In the genomic region with DNA sequence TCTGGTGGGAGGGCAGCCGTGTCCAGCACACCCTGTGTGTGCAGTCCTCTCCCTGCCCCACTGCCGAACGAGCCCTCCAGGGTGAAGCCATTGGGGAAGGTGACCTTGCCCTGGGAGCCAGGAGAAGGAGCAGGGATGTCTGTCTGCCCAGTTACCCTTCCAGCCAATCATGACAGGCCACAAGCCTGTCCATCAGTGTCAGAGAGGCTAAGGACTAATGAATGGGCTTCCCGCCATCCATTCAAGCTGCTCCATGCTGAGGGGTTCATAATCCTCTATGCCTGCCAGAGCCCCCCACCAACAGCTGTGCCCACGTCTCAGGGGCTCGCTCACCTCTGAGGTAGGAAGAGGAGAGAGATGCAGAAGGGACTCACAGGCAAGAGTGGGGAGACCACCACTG, we compare ENCODE assay signal across 34 cellular contexts. TPM values are rescaled to one million over a fixed set of nuclear protein-coding genes. Genes with fewer than 3 reads are reported as not detected.
"Had no signal": no experiment of that assay in that cellular context is flagged by ENCODE, and none has a peak within 500 bp of the region (broad histone marks: within the 10 kb centered on the region; RNA-seq: fewer than 3 reads in every experiment).

No MANE protein-coding gene starts in this region.

- FAIRE-seq: astrocyte, frontal cortex had no signal

- H3K9me3 Mint-ChIP-seq: activated B cell treated with CpG ODN at 0.5 μM for 24 hours; activated CD4-positive, alpha-beta T cell treated with anti-CD3 and anti-CD28 coated beads, Interleukin-2, amount 10 ng/mL, durations not matched to agents 7 days and 5 days; activated CD8-positive, alpha-beta T cell treated with anti-CD3 and anti-CD28 coated beads for 36 hours; activated T-cell treated with anti-CD3 and anti-CD28 coated beads, Interleukin-2, amount 50 U/mL, for 4 hours; activated T-helper 17 cell treated with anti-CD3 and anti-CD28 coated beads, Interleukin-2, amount 50 U/mL, for 72 hours; dendritic cell treated with granulocyte-macrophage colony-stimulating factor and Interleukin-4, amounts not matched to agents 40 ng/mL and 50 ng/mL, for 4 days; endodermal cell; T-helper 2 cell treated with Interferon-gamma antibody and Interleukin-4, amounts not matched to agents 5 μg/mL and 100 μg/mL, for 36 hours had no signal

- H3K4me3 Mint-ChIP-seq: activated B cell treated with CpG ODN at 0.5 μM for 24 hours; activated CD4-positive, alpha-beta T cell treated with anti-CD3 and anti-CD28 coated beads, Interleukin-2, amount 10 ng/mL, durations not matched to agents 7 days and 5 days; activated CD8-positive, alpha-beta T cell treated with anti-CD3 and anti-CD28 coated beads for 36 hours; activated naive CD8-positive, alpha-beta T cell; activated T-cell treated with anti-CD3 and anti-CD28 coated beads, Interleukin-2, amount 50 U/mL, for 4 hours; activated T-helper 17 cell treated with anti-CD3 and anti-CD28 coated beads, Interleukin-2, amount 50 U/mL, for 72 hours; dendritic cell treated with granulocyte-macrophage colony-stimulating factor and Interleukin-4, amounts not matched to agents 40 ng/mL and 50 ng/mL, for 4 days; endodermal cell; T-helper 17 cell; T-helper 2 cell treated with Interferon-gamma antibody and Interleukin-4, amounts not matched to agents 5 μg/mL and 100 μg/mL, for 36 hours had no signal

- H3K4me3 ChIP-seq: coronary artery, dorsolateral prefrontal cortex had no signal

- DNase-seq: activated B cell treated with CpG ODN at 0.5 μM for 24 hours; activated CD4-positive, alpha-beta T cell treated with anti-CD3 and anti-CD28 coated beads for 4 hours; activated CD4-positive, alpha-beta T cell treated with anti-CD3 and anti-CD28 coated beads, Interleukin-2, amount 10 ng/mL, durations not matched to agents 7 days and 5 days; activated CD4-positive, alpha-beta T cell treated with anti-CD3 and anti-CD28 coated beads, Interleukin-2, amount 50 U/mL, for 4 hours; activated CD4-positive, CD25-positive, alpha-beta regulatory T cell treated with anti-CD3 and anti-CD28 coated beads, Interleukin-2, amount 50 U/mL, for 72 hours; activated CD8-positive, alpha-beta memory T cell treated with anti-CD3 and anti-CD28 coated beads for 24 hours; activated CD8-positive, alpha-beta T cell treated with anti-CD3 and anti-CD28 coated beads for 36 hours; activated effector memory CD4-positive, alpha-beta T cell treated with Interleukin-2 at 50 U/mL for 16 hours; activated gamma-delta T cell treated with Interleukin-2 at 50 U/mL for 16 hours; activated naive CD4-positive, alpha-beta T cell treated with anti-CD3 and anti-CD28 coated beads, Interleukin-2, amount 50 U/mL, for 16 hours; activated naive CD4-positive, alpha-beta T cell treated with Interleukin-2 at 50 U/mL for 16 hours; activated T-cell treated with anti-CD3 and anti-CD28 coated beads, Interleukin-2, amount 50 U/mL, for 4 hours; amniotic stem cell; anterior cingulate cortex; brain microvascular endothelial cell; central memory CD4-positive, alpha-beta T cell; dorsolateral prefrontal cortex; effector memory CD4-positive, alpha-beta T cell; endodermal cell; foreskin fibroblast; head of caudate nucleus; T-helper 1 cell; T-helper 17 cell; T1000; WERI-Rb-1 had no signal

- H3K36me3 ChIP-seq: brain microvascular endothelial cell, WERI-Rb-1 had no signal

- H3K27ac ChIP-seq: brain microvascular endothelial cell, coronary artery, dorsolateral prefrontal cortex, WERI-Rb-1 had no signal

- H3K27ac Mint-ChIP-seq: activated B cell treated with CpG ODN at 0.5 μM for 24 hours; activated CD4-positive, alpha-beta T cell treated with anti-CD3 and anti-CD28 coated beads, Interleukin-2, amount 10 ng/mL, durations not matched to agents 7 days and 5 days; activated CD8-positive, alpha-beta T cell treated with anti-CD3 and anti-CD28 coated beads for 36 hours; activated naive CD8-positive, alpha-beta T cell; activated T-helper 17 cell treated with anti-CD3 and anti-CD28 coated beads, Interleukin-2, amount 50 U/mL, for 72 hours; dendritic cell treated with granulocyte-macrophage colony-stimulating factor and Interleukin-4, amounts not matched to agents 40 ng/mL and 50 ng/mL, for 4 days; T-helper 17 cell; T-helper 2 cell treated with Interferon-gamma antibody and Interleukin-4, amounts not matched to agents 5 μg/mL and 100 μg/mL, for 36 hours had no signal

- ATAC-seq: activated T-helper 17 cell treated with anti-CD3 and anti-CD28 coated beads, Interleukin-2, amount 50 U/mL, for 72 hours; esophagus mucosa; T-helper 17 cell had no signal

- H3K27me3 Mint-ChIP-seq: activated CD4-positive, alpha-beta T cell treated with anti-CD3 and anti-CD28 coated beads, Interleukin-2, amount 10 ng/mL, durations not matched to agents 7 days and 5 days; activated CD8-positive, alpha-beta T cell treated with anti-CD3 and anti-CD28 coated beads for 36 hours; activated naive CD8-positive, alpha-beta T cell; activated T-helper 17 cell treated with anti-CD3 and anti-CD28 coated beads, Interleukin-2, amount 50 U/mL, for 72 hours; T-helper 17 cell had no signal

- H3K27me3 ChIP-seq: brain microvascular endothelial cell, dorsolateral prefrontal cortex had no signal

- H3K4me1 Mint-ChIP-seq: activated B cell treated with CpG ODN at 0.5 μM for 24 hours; activated CD4-positive, alpha-beta T cell treated with anti-CD3 and anti-CD28 coated beads, Interleukin-2, amount 10 ng/mL, durations not matched to agents 7 days and 5 days; activated T-helper 17 cell treated with anti-CD3 and anti-CD28 coated beads, Interleukin-2, amount 50 U/mL, for 72 hours; endodermal cell had no signal

RNA-seq across cellular contexts. Expression of a gene that starts 22.9 kb away (rescaled TPM):
- total RNA-seq: epithelial cell of proximal tubule had no signal

RNA-seq across cellular contexts. Expression of a gene that starts 39.4 kb away (rescaled TPM):
- total RNA-seq: activated B cell treated with CpG ODN at 0.5 μM for 24 hours; activated CD4-positive, alpha-beta T cell treated with anti-CD3 and anti-CD28 coated beads, Interleukin-2, amount 10 ng/mL, durations not matched to agents 7 days and 5 days; activated CD8-positive, alpha-beta T cell treated with anti-CD3 and anti-CD28 coated beads for 36 hours; activated T-cell treated with anti-CD3 and anti-CD28 coated beads, Interleukin-2, amount 50 U/mL, for 4 hours; astrocyte; epithelial cell of proximal tubule; esophagus mucosa; frontal cortex; T-helper 17 cell had no signal
